10 cellular contexts compared by ENCODE assay signal in genomic region chr12:51482808-51483532, GRCh38. TPM values are rescaled to one million over a fixed set of nuclear protein-coding genes. Genes with fewer than 3 reads are reported as not detected.
DNase-seq lines count a peak whose midpoint lies in the region; ATAC-seq and TF ChIP-seq lines count a peak whose summit lies in the region.
"Had no signal": no experiment of that assay in that cellular context is flagged by ENCODE, and none has a peak within 500 bp of the region (broad histone marks: within the 10 kb centered on the region; RNA-seq: fewer than 3 reads in every experiment).

No MANE protein-coding gene starts in this region.

- POLR2A ChIA-PET in GM10248 (lab: Yijun Ruan, JAX) = no interaction called here

- H3K27ac Mint-ChIP-seq in T-helper 1 cell treated with Interleukin-12 subunit alpha and Interleukin-12 subunit beta and Interleukin-4 antibody, amounts not matched to agents 30 μg/mL and 1 μg/mL, for 36 hours = peak overlapping the region; percentile 93
- H3K27ac Mint-ChIP-seq in brain = peak overlapping the region in 3 of 5 experiments; percentile 11 to 80 (median 50)

- H3K9me3 Mint-ChIP-seq in T-helper 1 cell treated with Interleukin-12 subunit alpha and Interleukin-12 subunit beta and Interleukin-4 antibody, amounts not matched to agents 30 μg/mL and 1 μg/mL, for 36 hours = no peaks in the 10 kb centered on the region
- no peaks in the 10 kb centered on the region for H3K9me3 Mint-ChIP-seq in brain

- H3K4me3 Mint-ChIP-seq in T-helper 1 cell treated with Interleukin-12 subunit alpha and Interleukin-12 subunit beta and Interleukin-4 antibody, amounts not matched to agents 30 μg/mL and 1 μg/mL, for 36 hours = peak overlapping the region; percentile 79
- no peak overlapping the region for H3K4me3 Mint-ChIP-seq in brain

- no peak for ATAC-seq in left lobe of liver
- no peak for ATAC-seq in HG03457 (IDR thresholded peaks at IDR 0.05; ENCODE audit: unreplicated experiment)
- ATAC-seq: gastrocnemius medialis had no signal

- H3K4me1 Mint-ChIP-seq in T-helper 1 cell treated with Interleukin-12 subunit alpha and Interleukin-12 subunit beta and Interleukin-4 antibody, amounts not matched to agents 30 μg/mL and 1 μg/mL, for 36 hours (ENCODE audit: low read depth) = peaks cover 37% of the 10 kb centered on the region
- no peaks in the 10 kb centered on the region for H3K4me1 Mint-ChIP-seq in brain

- H3K36me3 Mint-ChIP-seq in T-helper 1 cell treated with Interleukin-12 subunit alpha and Interleukin-12 subunit beta and Interleukin-4 antibody, amounts not matched to agents 30 μg/mL and 1 μg/mL, for 36 hours (ENCODE audit: low read depth) = peaks cover 10% of the 10 kb centered on the region
- H3K36me3 Mint-ChIP-seq in brain = peaks cover 23% of the 10 kb centered on the region

- DNase-seq in GM10248 (ENCODE audit: extremely low spot score) (peak; percentile 14), left lobe of liver (ENCODE audit: low spot score) (no peak), dermis blood vessel endothelial cell (no peak), NCI-H1694 (lab: John Stamatoyannopoulos, UW) (no peak)
- peak; percentile 30 to 31 for DNase-seq in stimulated activated CD4-positive, alpha-beta T cell treated with anti-CD3 and anti-CD28 coated beads, Interleukin-2, amount 100 ng/mL, for 24 hours
- DNase-seq: gastrocnemius medialis, NCI-H774 had no signal

- TF ChIP-seq CTCF in GM10248 (IDR thresholded peaks at IDR 0.05; ENCODE audit: control extremely low read depth, extremely low read depth, low read depth, missing control alignments) = peak; percentile 12
- peak in 1 of 2 experiments; percentile 19 for TF ChIP-seq CTCF in brain (conservative IDR thresholded peaks at IDR 0.05)

- H3K27me3 Mint-ChIP-seq in T-helper 1 cell treated with Interleukin-12 subunit alpha and Interleukin-12 subunit beta and Interleukin-4 antibody, amounts not matched to agents 30 μg/mL and 1 μg/mL, for 36 hours (ENCODE audit: low read depth) = no peaks in the 10 kb centered on the region
- H3K27me3 Mint-ChIP-seq in brain = no peaks in the 10 kb centered on the region

- CTCF ChIA-PET in GM10248 (lab: Yijun Ruan, JAX) = interaction anchor here (0.7 to 1.8 kb wide), 6 partner anchors 8 to 49 kb away, joined by 3 to 5 read pairs (median 3); no protein-coding TSS in a partner anchor

RNA-seq across cellular contexts. Expression of gene SLC4A8, which starts 58.3 kb away (rescaled TPM):
- polyA plus RNA-seq in brain (ENCODE audit: insufficient read depth, low read depth, low replicate concordance) = 15.8 TPM
- 0.35 TPM for total RNA-seq in left lobe of liver
- 1.3 and 1.7 TPM in 2 replicates for total RNA-seq in dermis blood vessel endothelial cell

Comparison
In these comparisons a context has a peak if more than half of its experiments do, and no peak if none do; other contexts are left out.
1. DNase-seq: peak in GM10248 (single experiment) and stimulated activated CD4-positive, alpha-beta T cell treated with anti-CD3 and anti-CD28 coated beads, Interleukin-2, amount 100 ng/mL, for 24 hours (2 of 2); none in left lobe of liver (single experiment), dermis blood vessel endothelial cell (single experiment) and NCI-H1694 (single experiment).